ENCODE assay signal across 11 cellular contexts in the genomic region with DNA sequence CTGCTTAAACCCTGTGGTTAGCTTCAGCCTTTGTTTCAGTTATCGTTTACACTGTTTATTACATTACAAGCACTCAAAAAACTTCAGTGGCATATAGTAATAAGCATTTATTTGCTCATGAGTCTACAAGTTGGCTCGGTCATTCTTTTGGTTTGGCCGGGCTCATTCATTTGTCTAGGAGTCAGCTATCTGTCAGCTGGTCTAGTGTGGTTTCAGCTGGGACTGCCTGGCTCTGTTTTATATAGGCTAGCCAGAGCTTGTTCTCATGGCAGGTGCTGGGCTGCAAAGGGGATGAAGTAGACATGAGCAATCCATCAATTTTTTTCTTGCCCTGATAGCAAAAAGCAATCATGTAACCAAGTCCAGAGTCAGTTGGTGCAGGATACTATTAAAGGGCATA.
DNase-seq lines count a peak whose midpoint lies in the region; TF ChIP-seq lines count a peak whose summit lies in the region.
"Had no signal": no experiment of that assay in that cellular context is flagged by ENCODE, and none has a peak within 500 bp of the region (broad histone marks: within the 10 kb centered on the region; RNA-seq: fewer than 3 reads in every experiment).

No MANE protein-coding gene starts in this region.

- DNase-seq in DMS79 (lab: John Stamatoyannopoulos, UW) = peak; percentile 22
- peak; percentile 83 for DNase-seq in NCI-H345 (lab: John Stamatoyannopoulos, UW)
- DNase-seq in non-pigmented ciliary epithelial cell (ENCODE audit: low read depth) = peak; percentile 37
- DNase-seq in islet precursor cell = no peak
- no peak for DNase-seq in HEK293T (ENCODE audit: extremely low spot score)
- no peak for DNase-seq in retina
- DNase-seq in activated CD4-positive, alpha-beta T cell treated with anti-CD3 and anti-CD28 coated beads, Interleukin-2, amount 50 U/mL, for 4 hours = no peak
- DNase-seq: activated CD4-positive, alpha-beta T cell treated with anti-CD3 and anti-CD28 coated beads, Interleukin-2, amount 10 ng/mL, durations not matched to agents 7 days and 5 days; immature natural killer cell had no signal

- H3K27ac ChIP-seq in cingulate gyrus (ENCODE audit: low read depth, low read length) = peak overlapping the region; percentile 80
- H3K27ac ChIP-seq: cardiac muscle cell had no signal

- POLR2A ChIA-PET in HEK293T (lab: Yijun Ruan, JAX) = no interaction called here

- CTCF ChIA-PET in HEK293T (lab: Yijun Ruan, JAX) = no interaction called here

TF ChIP-seq in HEK293T, 16 proteins besides CTCF, POLR2A, EP300 and RAD21:
- no peak for TF ChIP-seq ELF4 (IDR thresholded peaks at IDR 0.05)
- no peak for TF ChIP-seq SP1 (IDR thresholded peaks at IDR 0.05)
- TF ChIP-seq TARDBP (IDR thresholded peaks at IDR 0.05) = no peak
- TF ChIP-seq L3MBTL2 (conservative IDR thresholded peaks at IDR 0.05) = no peak
- TF ChIP-seq, protein P1, sequence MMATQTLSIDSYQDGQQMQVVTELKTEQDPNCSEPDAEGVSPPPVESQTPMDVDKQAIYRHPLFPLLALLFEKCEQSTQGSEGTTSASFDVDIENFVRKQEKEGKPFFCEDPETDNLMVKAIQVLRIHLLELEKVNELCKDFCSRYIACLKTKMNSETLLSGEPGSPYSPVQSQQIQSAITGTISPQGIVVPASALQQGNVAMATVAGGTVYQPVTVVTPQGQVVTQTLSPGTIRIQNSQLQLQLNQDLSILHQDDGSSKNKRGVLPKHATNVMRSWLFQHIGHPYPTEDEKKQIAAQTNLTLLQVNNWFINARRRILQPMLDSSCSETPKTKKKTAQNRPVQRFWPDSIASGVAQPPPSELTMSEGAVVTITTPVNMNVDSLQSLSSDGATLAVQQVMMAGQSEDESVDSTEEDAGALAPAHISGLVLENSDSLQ (IDR thresholded peaks at IDR 0.05) = no peak
- TF ChIP-seq HDGF (IDR thresholded peaks at IDR 0.05; ENCODE audit: borderline replicate concordance) = no peak
- no peak for TF ChIP-seq FOXK2 (IDR thresholded peaks at IDR 0.05)
- no peak for TF ChIP-seq LEF1 (IDR thresholded peaks at IDR 0.05; ENCODE audit: borderline replicate concordance)
- no peak for TF ChIP-seq SUZ12 (IDR thresholded peaks at IDR 0.05)
- no peak for TF ChIP-seq FOXA1 (IDR thresholded peaks at IDR 0.05)
- no peak for TF ChIP-seq ZNF384 (IDR thresholded peaks at IDR 0.05)
- no peak for TF ChIP-seq NFRKB (IDR thresholded peaks at IDR 0.05)
- TF ChIP-seq ARNT (IDR thresholded peaks at IDR 0.05) = no peak
TF ChIP-seq in HEK293T: peak in this region for 0.

Comparison
In these comparisons a context has a peak if more than half of its experiments do, and no peak if none do; other contexts are left out.
1. DNase-seq: peak in DMS79 (single experiment), NCI-H345 (single experiment) and non-pigmented ciliary epithelial cell (single experiment); none in islet precursor cell (single experiment), HEK293T (single experiment), retina (single experiment) and activated CD4-positive, alpha-beta T cell treated with anti-CD3 and anti-CD28 coated beads, Interleukin-2, amount 50 U/mL, for 4 hours (0 of 2).